3 cellular contexts compared by ENCODE assay signal in the genomic region with DNA sequence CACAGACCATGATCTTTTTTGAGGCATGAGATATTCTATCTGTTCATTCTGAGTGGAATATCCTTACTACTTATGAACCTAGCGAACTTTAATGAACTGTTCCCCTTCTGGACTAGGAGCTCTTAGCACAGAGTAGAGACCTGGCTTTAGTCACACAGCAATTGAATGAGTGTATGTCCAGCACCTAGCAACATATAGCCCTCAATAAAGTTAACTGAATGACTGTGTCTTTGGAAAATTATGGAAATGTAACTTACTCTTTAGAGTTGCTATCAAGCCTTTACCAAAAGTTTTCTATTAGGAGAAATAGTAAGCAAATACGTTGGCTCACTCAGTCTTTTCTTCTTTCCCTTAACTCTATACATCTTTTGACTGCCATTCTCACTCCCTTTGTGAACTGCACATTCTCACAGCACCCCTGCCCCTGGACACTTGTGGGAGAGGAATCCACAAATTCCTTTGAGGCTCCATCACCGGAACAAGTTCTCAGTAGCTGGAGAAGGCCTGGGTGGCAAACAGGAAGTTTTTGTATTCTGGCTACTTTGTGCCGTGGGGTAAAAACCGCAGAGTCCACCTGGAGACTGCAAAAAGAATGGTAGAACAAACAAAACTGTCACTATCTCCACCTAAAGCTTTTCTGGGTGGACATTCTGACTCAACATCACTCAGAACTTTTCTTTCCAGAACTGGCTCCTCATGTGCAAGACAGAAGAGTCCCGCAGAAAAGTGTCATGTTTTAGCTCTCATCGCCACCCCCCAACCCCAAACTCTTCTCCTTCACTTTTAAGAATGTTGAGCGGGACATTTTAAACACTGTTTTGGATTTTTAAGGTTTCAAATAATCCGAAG.
TF ChIP-seq lines count a peak whose summit lies in the region.

No MANE protein-coding gene starts in this region.

TF ChIP-seq in GM23338, 12 proteins besides CTCF, POLR2A, EP300 and RAD21 (continues in another document):
- TF ChIP-seq, protein P1, sequence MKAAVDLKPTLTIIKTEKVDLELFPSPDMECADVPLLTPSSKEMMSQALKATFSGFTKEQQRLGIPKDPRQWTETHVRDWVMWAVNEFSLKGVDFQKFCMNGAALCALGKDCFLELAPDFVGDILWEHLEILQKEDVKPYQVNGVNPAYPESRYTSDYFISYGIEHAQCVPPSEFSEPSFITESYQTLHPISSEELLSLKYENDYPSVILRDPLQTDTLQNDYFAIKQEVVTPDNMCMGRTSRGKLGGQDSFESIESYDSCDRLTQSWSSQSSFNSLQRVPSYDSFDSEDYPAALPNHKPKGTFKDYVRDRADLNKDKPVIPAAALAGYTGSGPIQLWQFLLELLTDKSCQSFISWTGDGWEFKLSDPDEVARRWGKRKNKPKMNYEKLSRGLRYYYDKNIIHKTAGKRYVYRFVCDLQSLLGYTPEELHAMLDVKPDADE (IDR thresholded peaks at IDR 0.05): no peak
- TF ChIP-seq EZH2phosphoT487 (IDR thresholded peaks at IDR 0.05; ENCODE audit: unreplicated experiment) (no peak), STAT1 (IDR thresholded peaks at IDR 0.05; ENCODE audit: unreplicated experiment) (no peak), ZNF114 (CRISPR knock-in tag; IDR thresholded peaks at IDR 0.05) (no peak)

TF ChIP-seq in SK-N-SH treated with all-trans-retinoic acid at 6 μM for 48 hours, 23 proteins besides CTCF, POLR2A, EP300 and RAD21 (continued from another document and continues in another):
- TF ChIP-seq, protein P2, sequence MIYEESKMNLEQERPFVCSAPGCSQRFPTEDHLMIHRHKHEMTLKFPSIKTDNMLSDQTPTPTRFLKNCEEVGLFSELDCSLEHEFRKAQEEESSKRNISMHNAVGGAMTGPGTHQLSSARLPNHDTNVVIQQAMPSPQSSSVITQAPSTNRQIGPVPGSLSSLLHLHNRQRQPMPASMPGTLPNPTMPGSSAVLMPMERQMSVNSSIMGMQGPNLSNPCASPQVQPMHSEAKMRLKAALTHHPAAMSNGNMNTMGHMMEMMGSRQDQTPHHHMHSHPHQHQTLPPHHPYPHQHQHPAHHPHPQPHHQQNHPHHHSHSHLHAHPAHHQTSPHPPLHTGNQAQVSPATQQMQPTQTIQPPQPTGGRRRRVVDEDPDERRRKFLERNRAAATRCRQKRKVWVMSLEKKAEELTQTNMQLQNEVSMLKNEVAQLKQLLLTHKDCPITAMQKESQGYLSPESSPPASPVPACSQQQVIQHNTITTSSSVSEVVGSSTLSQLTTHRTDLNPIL (CRISPR knock-in tag; IDR thresholded peaks at IDR 0.05; ENCODE audit: low read depth): no peak
- TF ChIP-seq, protein P3, sequence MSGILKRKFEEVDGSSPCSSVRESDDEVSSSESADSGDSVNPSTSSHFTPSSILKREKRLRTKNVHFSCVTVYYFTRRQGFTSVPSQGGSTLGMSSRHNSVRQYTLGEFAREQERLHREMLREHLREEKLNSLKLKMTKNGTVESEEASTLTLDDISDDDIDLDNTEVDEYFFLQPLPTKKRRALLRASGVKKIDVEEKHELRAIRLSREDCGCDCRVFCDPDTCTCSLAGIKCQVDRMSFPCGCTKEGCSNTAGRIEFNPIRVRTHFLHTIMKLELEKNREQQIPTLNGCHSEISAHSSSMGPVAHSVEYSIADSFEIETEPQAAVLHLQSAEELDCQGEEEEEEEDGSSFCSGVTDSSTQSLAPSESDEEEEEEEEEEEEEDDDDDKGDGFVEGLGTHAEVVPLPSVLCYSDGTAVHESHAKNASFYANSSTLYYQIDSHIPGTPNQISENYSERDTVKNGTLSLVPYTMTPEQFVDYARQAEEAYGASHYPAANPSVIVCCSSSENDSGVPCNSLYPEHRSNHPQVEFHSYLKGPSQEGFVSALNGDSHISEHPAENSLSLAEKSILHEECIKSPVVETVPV (CRISPR knock-in tag; IDR thresholded peaks at IDR 0.05): no peak
- TF ChIP-seq ZNF565 (CRISPR knock-in tag; conservative IDR thresholded peaks at IDR 0.05; ENCODE audit: low read depth): no peak
- no peak for TF ChIP-seq GLIS3 (CRISPR knock-in tag; IDR thresholded peaks at IDR 0.05)
- TF ChIP-seq, protein P4, sequence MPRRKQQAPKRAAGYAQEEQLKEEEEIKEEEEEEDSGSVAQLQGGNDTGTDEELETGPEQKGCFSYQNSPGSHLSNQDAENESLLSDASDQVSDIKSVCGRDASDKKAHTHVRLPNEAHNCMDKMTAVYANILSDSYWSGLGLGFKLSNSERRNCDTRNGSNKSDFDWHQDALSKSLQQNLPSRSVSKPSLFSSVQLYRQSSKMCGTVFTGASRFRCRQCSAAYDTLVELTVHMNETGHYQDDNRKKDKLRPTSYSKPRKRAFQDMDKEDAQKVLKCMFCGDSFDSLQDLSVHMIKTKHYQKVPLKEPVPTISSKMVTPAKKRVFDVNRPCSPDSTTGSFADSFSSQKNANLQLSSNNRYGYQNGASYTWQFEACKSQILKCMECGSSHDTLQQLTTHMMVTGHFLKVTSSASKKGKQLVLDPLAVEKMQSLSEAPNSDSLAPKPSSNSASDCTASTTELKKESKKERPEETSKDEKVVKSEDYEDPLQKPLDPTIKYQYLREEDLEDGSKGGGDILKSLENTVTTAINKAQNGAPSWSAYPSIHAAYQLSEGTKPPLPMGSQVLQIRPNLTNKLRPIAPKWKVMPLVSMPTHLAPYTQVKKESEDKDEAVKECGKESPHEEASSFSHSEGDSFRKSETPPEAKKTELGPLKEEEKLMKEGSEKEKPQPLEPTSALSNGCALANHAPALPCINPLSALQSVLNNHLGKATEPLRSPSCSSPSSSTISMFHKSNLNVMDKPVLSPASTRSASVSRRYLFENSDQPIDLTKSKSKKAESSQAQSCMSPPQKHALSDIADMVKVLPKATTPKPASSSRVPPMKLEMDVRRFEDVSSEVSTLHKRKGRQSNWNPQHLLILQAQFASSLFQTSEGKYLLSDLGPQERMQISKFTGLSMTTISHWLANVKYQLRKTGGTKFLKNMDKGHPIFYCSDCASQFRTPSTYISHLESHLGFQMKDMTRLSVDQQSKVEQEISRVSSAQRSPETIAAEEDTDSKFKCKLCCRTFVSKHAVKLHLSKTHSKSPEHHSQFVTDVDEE (CRISPR knock-in tag; IDR thresholded peaks at IDR 0.05): no peak
- TF ChIP-seq ESRRG (CRISPR knock-in tag; IDR thresholded peaks at IDR 0.05): no peak
- TF ChIP-seq, protein P5, sequence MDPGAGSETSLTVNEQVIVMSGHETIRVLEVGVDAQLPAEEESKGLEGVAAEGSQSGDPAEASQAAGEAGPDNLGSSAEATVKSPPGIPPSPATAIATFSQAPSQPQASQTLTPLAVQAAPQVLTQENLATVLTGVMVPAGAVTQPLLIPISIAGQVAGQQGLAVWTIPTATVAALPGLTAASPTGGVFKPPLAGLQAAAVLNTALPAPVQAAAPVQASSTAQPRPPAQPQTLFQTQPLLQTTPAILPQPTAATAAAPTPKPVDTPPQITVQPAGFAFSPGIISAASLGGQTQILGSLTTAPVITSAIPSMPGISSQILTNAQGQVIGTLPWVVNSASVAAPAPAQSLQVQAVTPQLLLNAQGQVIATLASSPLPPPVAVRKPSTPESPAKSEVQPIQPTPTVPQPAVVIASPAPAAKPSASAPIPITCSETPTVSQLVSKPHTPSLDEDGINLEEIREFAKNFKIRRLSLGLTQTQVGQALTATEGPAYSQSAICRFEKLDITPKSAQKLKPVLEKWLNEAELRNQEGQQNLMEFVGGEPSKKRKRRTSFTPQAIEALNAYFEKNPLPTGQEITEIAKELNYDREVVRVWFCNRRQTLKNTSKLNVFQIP (CRISPR knock-in tag; IDR thresholded peaks at IDR 0.05; ENCODE audit: borderline replicate concordance, low read depth): no peak
- TF ChIP-seq ZC3H10 (CRISPR knock-in tag; IDR thresholded peaks at IDR 0.05): no peak
- no peak for TF ChIP-seq CSDC2 (CRISPR knock-in tag; IDR thresholded peaks at IDR 0.05)
- no peak for TF ChIP-seq TCF4 (CRISPR knock-in tag; IDR thresholded peaks at IDR 0.05; ENCODE audit: borderline replicate concordance)

TF ChIP-seq in endothelial cell of umbilical vein, 7 proteins besides CTCF, POLR2A, EP300 and RAD21 (continued from another document):
- TF ChIP-seq, protein P6, sequence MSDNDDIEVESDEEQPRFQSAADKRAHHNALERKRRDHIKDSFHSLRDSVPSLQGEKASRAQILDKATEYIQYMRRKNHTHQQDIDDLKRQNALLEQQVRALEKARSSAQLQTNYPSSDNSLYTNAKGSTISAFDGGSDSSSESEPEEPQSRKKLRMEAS (IDR thresholded peaks at IDR 0.05; ENCODE audit: insufficient read depth, insufficient read length): no peak
- TF ChIP-seq POLR2AphosphoS5 (IDR thresholded peaks at IDR 0.05; ENCODE audit: insufficient read depth, low read depth, low read length): no peak
- TF ChIP-seq GATA2 (IDR thresholded peaks at IDR 0.05; ENCODE audit: insufficient read depth, insufficient read length, low read depth, low read length): no peak
TF ChIP-seq in endothelial cell of umbilical vein: peak in this region for 1.
